ENCODE assay signal across 16 cellular contexts in the genomic region with DNA sequence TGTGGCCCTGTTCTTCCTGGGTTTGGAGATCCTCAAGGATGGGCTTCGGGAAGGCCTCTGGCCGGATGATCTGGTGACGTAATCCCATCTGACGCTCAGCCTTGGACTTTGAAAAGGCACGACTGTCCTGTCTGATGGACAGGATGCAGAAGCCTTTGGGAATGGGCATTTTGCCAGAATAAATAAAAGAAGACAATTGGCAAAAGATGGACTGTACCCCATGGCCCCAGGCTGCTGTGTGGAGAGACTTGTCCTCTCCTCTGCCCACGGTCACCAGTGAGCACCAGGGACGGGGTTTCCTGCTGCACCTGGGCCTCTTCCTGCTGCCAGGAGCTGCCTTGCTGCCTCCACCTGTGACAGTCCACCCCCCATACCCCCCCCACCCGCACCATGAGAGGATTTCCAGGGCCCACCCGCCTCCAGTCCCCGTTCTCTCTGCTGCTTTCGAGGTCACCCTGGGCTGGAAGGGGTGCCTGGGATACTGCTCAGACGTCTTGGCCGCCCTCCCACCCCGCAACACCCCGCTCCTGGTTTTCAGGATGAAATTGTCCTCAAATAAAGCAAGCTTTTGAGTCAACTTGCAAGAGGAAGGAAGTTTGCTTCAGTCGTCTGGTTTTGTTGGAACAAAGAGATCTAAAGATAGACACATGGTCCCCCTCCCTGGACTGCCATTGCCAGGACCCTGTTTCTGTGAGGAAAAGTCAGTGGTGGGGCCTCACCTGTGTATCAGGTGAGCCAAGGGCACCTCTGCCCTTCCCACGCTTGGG. TPM values are rescaled to one million over a fixed set of nuclear protein-coding genes. Genes with fewer than 3 reads are reported as not detected.
DNase-seq lines count a peak whose midpoint lies in the region; FAIRE-seq and TF ChIP-seq lines count a peak whose summit lies in the region.
"Had no signal": no experiment of that assay in that cellular context is flagged by ENCODE, and none has a peak within 500 bp of the region (broad histone marks: within the 10 kb centered on the region; RNA-seq: fewer than 3 reads in every experiment).

No MANE protein-coding gene starts in this region.

- H3K14ac ChIP-seq in H1 (ENCODE audit: insufficient read length) = no peak overlapping the region

- H2BK12ac ChIP-seq in H1 (ENCODE audit: low read depth, low read length) = no peak overlapping the region

- WGBS in H1 (ENCODE audit: extremely low coverage in 1 of 2, insufficient coverage in 1 of 2, insufficient read length in 1 of 2, insufficient replicate concordance in 2 of 2, low coverage in 1 of 2, low lambda C conversion rate in 2 of 2, missing lambda C conversion rate in 1 of 2), 2 experiments = 92% methylated on average over 13 of the region's 17 CpGs; no CpG with 5 or more reads in 1 of the 2 experiments
- 74% methylated on average over 17 of the region's 17 CpGs for WGBS in smooth muscle cell (ENCODE audit: low lambda C conversion rate)

- H3K4me1 ChIP-seq in H1 (replicated peaks in 1 of 4; ENCODE audit: control insufficient read depth in 3 of 4, insufficient read depth in 4 of 4, low read length in 3 of 4) (no peaks in the 10 kb centered on the region; a peak in 1 of 7 replicates), Peyer's patch (no peaks in the 10 kb centered on the region), smooth muscle cell (ENCODE audit: low read depth) (no peaks in the 10 kb centered on the region)
- H3K4me1 ChIP-seq: ascending aorta had no signal

- H3K4me3 Mint-ChIP-seq in type B pancreatic cell = no peak overlapping the region

- no peaks in the 10 kb centered on the region for H3K36me3 ChIP-seq in H1 (ENCODE audit: control insufficient read depth in 2 of 4, insufficient read depth in 4 of 4, low read length in 3 of 4)
- no peaks in the 10 kb centered on the region for H3K36me3 ChIP-seq in Peyer's patch
- H3K36me3 ChIP-seq in smooth muscle cell (ENCODE audit: low read depth) = no peaks in the 10 kb centered on the region
- H3K36me3 ChIP-seq: ascending aorta had no signal

- H3K18ac ChIP-seq in H1 (ENCODE audit: extremely low read depth, low read length) = no peak overlapping the region

- H3K79me2 ChIP-seq in H1 (ENCODE audit: control insufficient read depth in 1 of 2, insufficient read depth in 2 of 2, low read length in 2 of 2) (no peaks in the 10 kb centered on the region), smooth muscle cell (ENCODE audit: low read depth) (no peaks in the 10 kb centered on the region)

- no peaks in the 10 kb centered on the region for H3K27me3 ChIP-seq in H1 (replicated peaks in 1 of 4; ENCODE audit: control insufficient read depth in 3 of 4, extremely low read depth in 1 of 4, insufficient read depth in 3 of 4, low read length in 3 of 4)
- no peaks in the 10 kb centered on the region for H3K27me3 ChIP-seq in Peyer's patch
- no peaks in the 10 kb centered on the region for H3K27me3 ChIP-seq in smooth muscle cell (ENCODE audit: low read depth)
- H3K27me3 ChIP-seq: ascending aorta had no signal

- H2BK120ac ChIP-seq in H1 (replicated peaks; ENCODE audit: low read depth, low read length) = no peak overlapping the region

- no peak overlapping the region for H2BK15ac ChIP-seq in H1 (ENCODE audit: low read length)

- no peak overlapping the region for H3K27ac Mint-ChIP-seq in type B pancreatic cell
- H3K27ac Mint-ChIP-seq: activated T-helper 2 cell treated with anti-CD3 and anti-CD28 coated beads, Interferon-gamma antibody, Interleukin-2, Interleukin-4, amounts not matched to agents 10 μg/mL and 5 μg/mL and 100 μg/mL, durations not matched to agents 14 hours and 24 hours and 36 hours had no signal

- H3K9me3 ChIP-seq in H1 (ENCODE audit: insufficient read depth in 2 of 2, low read depth in 1 of 2, low read length in 1 of 2) (no peaks in the 10 kb centered on the region), Peyer's patch (no peaks in the 10 kb centered on the region), smooth muscle cell (replicated peaks; ENCODE audit: low read depth) (no peaks in the 10 kb centered on the region)
- H3K9me3 ChIP-seq: ascending aorta had no signal

- H3K9ac ChIP-seq in H1 (replicated peaks in 1 of 4; ENCODE audit: extremely low read depth in 1 of 4, low read depth in 3 of 4, low read length in 3 of 4) = no peak overlapping the region
- H3K9ac ChIP-seq in smooth muscle cell (ENCODE audit: low read depth) = no peak overlapping the region

- H3K27ac ChIP-seq in H1 (ENCODE audit: low read depth, low read length) = no peak overlapping the region
- H3K27ac ChIP-seq in Peyer's patch = peak overlapping the region in 1 of 4 donors; percentile 25
- no peak overlapping the region for H3K27ac ChIP-seq in smooth muscle cell (ENCODE audit: low read depth)
- H3K27ac ChIP-seq: ascending aorta had no signal

- no peaks in the 10 kb centered on the region for H3K23me2 ChIP-seq in H1 (ENCODE audit: low read depth, low read length)

- H3K4me1 Mint-ChIP-seq in type B pancreatic cell (ENCODE audit: unreplicated experiment) = peaks cover 20% of the 10 kb centered on the region

- TF ChIP-seq RAD21 in H1 (IDR thresholded peaks at IDR 0.05 in 1 of 2, conservative IDR thresholded peaks at IDR 0.05 in 1 of 2; ENCODE audit: low read depth in 2 of 2, low read length in 2 of 2) = no peak

- H3K36me3 Mint-ChIP-seq in type B pancreatic cell = peaks cover 9% of the 10 kb centered on the region

- peak overlapping the region; percentile 22; the same call in 1 of the 2 replicates for H4K8ac ChIP-seq in H1 (ENCODE audit: extremely low read depth, insufficient read depth, low read length)

- H2AK5ac ChIP-seq in H1 (ENCODE audit: low read depth, low read length) = no peak overlapping the region

- DNase-seq in COLO829 (ENCODE audit: low spot score) (peak; percentile 74), RPMI7951 (ENCODE audit: low read depth) (peak; percentile 51), H1 (ENCODE audit: low read depth in 1 of 2, low spot score in 2 of 2) (no peak), medulla oblongata (ENCODE audit: extremely low spot score) (peak; percentile 70), Peyer's patch (no peak), NCI-H446 (lab: John Stamatoyannopoulos, UW) (no peak), smooth muscle cell (lab: John Stamatoyannopoulos, UW; ENCODE audit: unreplicated experiment) (no peak), type B pancreatic cell (ENCODE audit: extremely low spot score, unreplicated experiment) (no peak)
- DNase-seq: activated CD4-positive, alpha-beta T cell treated with anti-CD3 and anti-CD28 coated beads, Interleukin-2, amount 50 U/mL, for 48 hours; effector CD8-positive, alpha-beta T cell; NCI-H1048; stimulated activated CD4-positive, alpha-beta T cell treated with anti-CD3 and anti-CD28 coated beads, Interleukin-2, amount 100 ng/mL, for 24 hours; T-helper 9 cell had no signal

- no peak overlapping the region for H4K5ac ChIP-seq in H1 (ENCODE audit: insufficient read length, low read depth, low read length)

- TF ChIP-seq POLR2A in H1 (IDR thresholded peaks at IDR 0.05; ENCODE audit: control extremely low read depth in 1 of 2, low read depth in 2 of 2, low read length in 2 of 2) (no peak), Peyer's patch (IDR thresholded peaks at IDR 0.05) (no peak)

- H3K4me2 ChIP-seq in H1 (ENCODE audit: insufficient read depth in 1 of 2, low read depth in 2 of 2, low read length in 2 of 2) = no peak overlapping the region
- H3K4me2 ChIP-seq in smooth muscle cell = no peak overlapping the region

- POLR2A ChIA-PET in H1 (lab: Charles Lee; ENCODE audit: partially characterized antibody) = interaction anchor here (0.7 kb wide), 1 partner anchor 33 kb away, joined by 3 read pairs; no protein-coding TSS in a partner anchor

- H4K91ac ChIP-seq in H1 (replicated peaks; ENCODE audit: insufficient read length, low read length) = peak overlapping the region; percentile 65

- no peak overlapping the region for H2BK20ac ChIP-seq in H1 (ENCODE audit: low read length)

- TF ChIP-seq CTCF in H1 (IDR thresholded peaks at IDR 0.05; ENCODE audit: control extremely low read depth in 1 of 3, insufficient read depth in 1 of 3, low read depth in 1 of 3, low read length in 3 of 3) (no peak), Peyer's patch (IDR thresholded peaks at IDR 0.05) (no peak), smooth muscle cell (IDR thresholded peaks at IDR 0.05; ENCODE audit: borderline replicate concordance, insufficient read depth, poor library complexity, severe bottlenecking) (no peak), type B pancreatic cell (conservative IDR thresholded peaks at IDR 0.05) (no peak)

- H3K56ac ChIP-seq in H1 (replicated peaks; ENCODE audit: insufficient read length, low read depth, low read length) = no peak overlapping the region

- peaks cover 2% of the 10 kb centered on the region in 2 experiments for H4K20me1 ChIP-seq in H1 (replicated peaks in 1 of 2; ENCODE audit: control insufficient read depth in 1 of 2, insufficient read depth in 2 of 2, low read length in 2 of 2)
- no peaks in the 10 kb centered on the region for H4K20me1 ChIP-seq in smooth muscle cell (ENCODE audit: low read depth)

- H3K23ac ChIP-seq in H1 (ENCODE audit: insufficient read length) = no peak overlapping the region

- H3K79me1 ChIP-seq in H1 (ENCODE audit: low read depth, low read length) = peaks cover 6% of the 10 kb centered on the region

- TF ChIP-seq EP300 in H1 (IDR thresholded peaks at IDR 0.05; ENCODE audit: borderline replicate concordance in 1 of 2, low read depth in 2 of 2, low read length in 2 of 2) = no peak

- peaks cover 5% of the 10 kb centered on the region for H3K9me3 Mint-ChIP-seq in type B pancreatic cell

- FAIRE-seq in H1 (lab: Jason Lieb, UNC) = no peak
- FAIRE-seq: GM12878 had no signal

- H2BK5ac ChIP-seq in H1 (ENCODE audit: low read depth, low read length) = no peak overlapping the region

- no peak overlapping the region for H3K4me3 ChIP-seq in H1 (ENCODE audit: extremely low read depth in 1 of 4, insufficient read depth in 2 of 4, low read depth in 3 of 4, low read length in 4 of 4)
- no peak overlapping the region for H3K4me3 ChIP-seq in Peyer's patch
- H3K4me3 ChIP-seq in smooth muscle cell = no peak overlapping the region
- H3K4me3 ChIP-seq: ascending aorta, GM12878 had no signal

- no peaks in the 10 kb centered on the region for H3K27me3 Mint-ChIP-seq in type B pancreatic cell

- no peak overlapping the region for H3K4ac ChIP-seq in H1 (replicated peaks; ENCODE audit: insufficient read length, low read depth, low read length)

- H3F3A ChIP-seq in smooth muscle cell (ENCODE audit: low read depth) = no peaks in the 10 kb centered on the region

- CTCF ChIA-PET in H1 (lab: Charles Lee; ENCODE audit: partially characterized antibody) = interaction anchor here (2.7 to 3.7 kb wide), 2 partner anchors 12 to 40 kb away, joined by 10 to 13 read pairs; a partner anchor contains a TSS

- H2AFZ ChIP-seq in H1 (ENCODE audit: low read length) (no peak overlapping the region), smooth muscle cell (ENCODE audit: low read depth) (no peak overlapping the region)

RNA-seq across cellular contexts. Expression of a gene that starts 40.9 kb away (rescaled TPM):
- total RNA-seq in RPMI7951 (2014; rRNA removed; shearing (Covaris generic)) = 4.8 and 7.2 TPM in 2 replicates
- 22.9 and 24.4 TPM in 2 replicates for total RNA-seq in H1 (2021; fragmentation: NEBNext Ultra II Directional; extraction: Animal tissue kit (Norgen Biotek cat#: 25700))
- polyA plus RNA-seq in H1 (2011; rRNA removed) (10.1 and 15.9 TPM in 2 replicates), smooth muscle cell (0.54 and 5.5 TPM in 2 replicates)
- polyA plus RNA-seq in H1 (2011; cell fraction: cytosol; rRNA removed) = 13.8 TPM
- polyA plus RNA-seq in H1 (2011; cell fraction: nucleus; rRNA removed) = 82.6 TPM
- polyA plus RNA-seq in H1 (2012, experiment 1 of 2) = 16.2 to 22.1 TPM (median 19.9 TPM) in 4 replicates
- 10.5 TPM for polyA plus RNA-seq in H1 (2012, experiment 2 of 2)
- polyA plus RNA-seq in H1 (2013, experiment 1 of 2) = 10.9 TPM
- 11.8 TPM for polyA plus RNA-seq in H1 (2013, experiment 2 of 2)
- polyA minus RNA-seq in H1 (2011; rRNA and poly(A)+ RNA removed) = 16.6 and 19.1 TPM in 2 replicates
- polyA minus RNA-seq in H1 (2011; cell fraction: cytosol; rRNA and poly(A)+ RNA removed) = 18.4 TPM
- 40.8 TPM for polyA minus RNA-seq in H1 (2011; cell fraction: nucleus; rRNA and poly(A)+ RNA removed)
- total RNA-seq in Peyer's patch (100 to 1,000 TPM in 3 of 4 donors, 10 to 100 TPM in 1; 81.4 to 165 (median 149) TPM), smooth muscle cell (3.8 and 7.6 TPM in 2 replicates), type B pancreatic cell (ENCODE audit: low replicate concordance) (37.3 and 46.9 TPM in 2 replicates)

Comparison
In these comparisons a context has a peak if more than half of its experiments do, and no peak if none do; other contexts are left out.
1. DNase-seq: peak in COLO829 (single experiment), RPMI7951 (single experiment) and medulla oblongata (single experiment); none in H1 (0 of 2), Peyer's patch (0 of 3), NCI-H446 (0 of 2), smooth muscle cell (single experiment) and type B pancreatic cell (single experiment).